ENCODE assay signal across 1 cellular context in the genomic region with DNA sequence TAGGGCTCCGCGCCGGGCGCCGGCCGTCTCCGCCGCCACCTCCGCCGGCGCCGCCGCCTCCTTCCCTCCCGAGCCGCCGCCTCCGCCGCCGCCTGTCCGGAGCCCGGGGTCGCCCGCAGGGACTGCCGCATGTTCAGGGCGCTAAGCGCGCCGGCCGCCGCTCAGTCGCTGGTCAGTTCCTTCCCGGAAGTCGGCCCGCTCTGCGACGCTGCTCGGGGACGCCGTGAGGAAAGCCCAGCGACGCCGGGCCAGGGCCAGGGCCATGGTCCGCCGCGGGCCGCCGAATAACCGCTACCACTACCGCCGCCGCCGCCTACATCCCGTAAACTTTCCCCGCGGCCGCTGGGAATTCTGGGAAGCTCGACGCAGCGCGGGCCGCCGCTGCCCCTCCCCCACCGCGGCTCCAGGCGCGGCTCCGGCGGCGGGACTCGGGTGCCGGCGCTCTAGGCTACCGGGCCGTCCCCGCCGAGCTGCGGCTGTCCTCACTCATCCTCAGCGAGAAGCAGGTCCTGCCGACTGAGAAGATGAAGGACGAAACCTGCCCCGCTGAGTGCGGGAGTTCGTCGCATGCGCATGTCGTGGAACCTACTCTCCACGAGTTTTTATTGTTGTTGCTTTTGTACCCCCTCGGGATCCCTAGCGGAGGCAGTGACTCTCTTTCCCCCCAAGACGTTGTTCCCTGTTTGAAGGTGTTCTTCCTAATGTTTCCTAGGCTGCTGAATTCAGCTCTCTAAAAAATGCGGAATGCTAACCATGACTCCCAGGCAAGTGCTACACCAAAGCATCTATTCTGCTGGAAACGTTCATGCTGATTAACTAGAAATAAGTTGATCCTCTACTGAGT.
TF ChIP-seq lines count a peak whose summit lies in the region.

A gene (minus strand): TSS at position 299 of the 844 bp plus-strand sequence. CDS start 339 bp downstream, outside the sequence.

TF ChIP-seq in HepG2, 621 proteins besides CTCF, POLR2A, EP300 and RAD21 (continued from another document and continues in another):
- no peak for TF ChIP-seq TRIM24 (CRISPR knock-in tag; IDR thresholded peaks at IDR 0.05)
- TF ChIP-seq KLF15 (CRISPR knock-in tag; IDR thresholded peaks at IDR 0.05; ENCODE audit: borderline replicate concordance): 0 out of 2 replicates have a peak, but pooled peaks have one; percentile 35
- 0 out of 2 replicates have a peak, but pooled peaks have one; percentile 45 for TF ChIP-seq ZNF614 (CRISPR knock-in tag; IDR thresholded peaks at IDR 0.05; ENCODE audit: borderline replicate concordance)
- peak; percentile 26; the same call in 1 of the 2 replicates for TF ChIP-seq ZFP1 (CRISPR knock-in tag; IDR thresholded peaks at IDR 0.05)
- TF ChIP-seq MEIS2 (CRISPR knock-in tag; IDR thresholded peaks at IDR 0.05): peak; percentile 86
- 0 out of 2 replicates have a peak, but pooled peaks have one; percentile 3 for TF ChIP-seq ZNF605 (CRISPR knock-in tag; IDR thresholded peaks at IDR 0.05)
- 0 out of 2 replicates have a peak, but pooled peaks have one; percentile 55 for TF ChIP-seq CHD2 (IDR thresholded peaks at IDR 0.05; ENCODE audit: low read depth, low read length)
- 0 out of 2 replicates have a peak, but pooled peaks have one; percentile 28 for TF ChIP-seq LCORL (IDR thresholded peaks at IDR 0.05)
- TF ChIP-seq LCORL (CRISPR knock-in tag; IDR thresholded peaks at IDR 0.05): no peak
- peak; percentile 67; the same call in 1 of the 2 replicates for TF ChIP-seq ZNF772 (CRISPR knock-in tag; IDR thresholded peaks at IDR 0.05)
- peak; percentile 71 for TF ChIP-seq ZFY (CRISPR knock-in tag; IDR thresholded peaks at IDR 0.05)
- peak; percentile 33; the same call in 1 of the 2 replicates for TF ChIP-seq FOSL2 (CRISPR knock-in tag; IDR thresholded peaks at IDR 0.05)
- TF ChIP-seq ZNF879 (CRISPR knock-in tag; IDR thresholded peaks at IDR 0.05): no peak
- TF ChIP-seq ATRX (CRISPR knock-in tag; IDR thresholded peaks at IDR 0.05; ENCODE audit: borderline replicate concordance): no peak
- peak; percentile 35; the same call in 1 of the 2 replicates for TF ChIP-seq TARDBP (CRISPR knock-in tag; IDR thresholded peaks at IDR 0.05)
- TF ChIP-seq GTF2F1 (IDR thresholded peaks at IDR 0.05; ENCODE audit: low read length): peak; percentile 87; the same call in 1 of the 2 replicates
- no peak for TF ChIP-seq ELF4 (CRISPR knock-in tag; IDR thresholded peaks at IDR 0.05; ENCODE audit: borderline replicate concordance)
- TF ChIP-seq TMF1 (CRISPR knock-in tag; IDR thresholded peaks at IDR 0.05; ENCODE audit: low read depth): peak; percentile 61; the same call in 1 of the 2 replicates
- 0 out of 2 replicates have a peak, but pooled peaks have one; percentile 42 for TF ChIP-seq CCDC6 (CRISPR knock-in tag; IDR thresholded peaks at IDR 0.05)
- no peak for TF ChIP-seq ZBTB20 (CRISPR knock-in tag; IDR thresholded peaks at IDR 0.05; ENCODE audit: borderline replicate concordance, low read depth)
- TF ChIP-seq JDP2 (CRISPR knock-in tag; IDR thresholded peaks at IDR 0.05; ENCODE audit: borderline replicate concordance): no peak
- TF ChIP-seq PITX1 (CRISPR knock-in tag; IDR thresholded peaks at IDR 0.05): peak; percentile 17; the same call in 1 of the 2 replicates
- TF ChIP-seq RXRB (CRISPR knock-in tag; IDR thresholded peaks at IDR 0.05; ENCODE audit: borderline replicate concordance): 0 out of 2 replicates have a peak, but pooled peaks have one; percentile 54
- peak; percentile 56; the same call in 1 of the 2 replicates for TF ChIP-seq KMT2B (CRISPR knock-in tag; IDR thresholded peaks at IDR 0.05)
- TF ChIP-seq HNRNPK (IDR thresholded peaks at IDR 0.05; ENCODE audit: low read depth, low read length, poor library complexity, severe bottlenecking): peak; percentile 38
- TF ChIP-seq YEATS2 (CRISPR knock-in tag; IDR thresholded peaks at IDR 0.05; ENCODE audit: borderline replicate concordance): peak; percentile 54
- 0 out of 2 replicates have a peak, but pooled peaks have one; percentile 18 for TF ChIP-seq ZNF343 (CRISPR knock-in tag; IDR thresholded peaks at IDR 0.05)
- peak; percentile 39; the same call in 1 of the 2 replicates for TF ChIP-seq ZNF773 (CRISPR knock-in tag; IDR thresholded peaks at IDR 0.05; ENCODE audit: borderline replicate concordance)
- peak; percentile 23; the same call in 1 of the 2 replicates for TF ChIP-seq ZNF782 (CRISPR knock-in tag; IDR thresholded peaks at IDR 0.05; ENCODE audit: borderline replicate concordance)
- TF ChIP-seq, protein P1, sequence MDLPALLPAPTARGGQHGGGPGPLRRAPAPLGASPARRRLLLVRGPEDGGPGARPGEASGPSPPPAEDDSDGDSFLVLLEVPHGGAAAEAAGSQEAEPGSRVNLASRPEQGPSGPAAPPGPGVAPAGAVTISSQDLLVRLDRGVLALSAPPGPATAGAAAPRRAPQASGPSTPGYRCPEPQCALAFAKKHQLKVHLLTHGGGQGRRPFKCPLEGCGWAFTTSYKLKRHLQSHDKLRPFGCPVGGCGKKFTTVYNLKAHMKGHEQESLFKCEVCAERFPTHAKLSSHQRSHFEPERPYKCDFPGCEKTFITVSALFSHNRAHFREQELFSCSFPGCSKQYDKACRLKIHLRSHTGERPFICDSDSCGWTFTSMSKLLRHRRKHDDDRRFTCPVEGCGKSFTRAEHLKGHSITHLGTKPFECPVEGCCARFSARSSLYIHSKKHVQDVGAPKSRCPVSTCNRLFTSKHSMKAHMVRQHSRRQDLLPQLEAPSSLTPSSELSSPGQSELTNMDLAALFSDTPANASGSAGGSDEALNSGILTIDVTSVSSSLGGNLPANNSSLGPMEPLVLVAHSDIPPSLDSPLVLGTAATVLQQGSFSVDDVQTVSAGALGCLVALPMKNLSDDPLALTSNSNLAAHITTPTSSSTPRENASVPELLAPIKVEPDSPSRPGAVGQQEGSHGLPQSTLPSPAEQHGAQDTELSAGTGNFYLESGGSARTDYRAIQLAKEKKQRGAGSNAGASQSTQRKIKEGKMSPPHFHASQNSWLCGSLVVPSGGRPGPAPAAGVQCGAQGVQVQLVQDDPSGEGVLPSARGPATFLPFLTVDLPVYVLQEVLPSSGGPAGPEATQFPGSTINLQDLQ (CRISPR knock-in tag; IDR thresholded peaks at IDR 0.05): peak; percentile 41; the same call in 1 of the 2 replicates
- 0 out of 2 replicates have a peak, but pooled peaks have one; percentile 36 for TF ChIP-seq IRF2 (CRISPR knock-in tag; IDR thresholded peaks at IDR 0.05)
- peak; percentile 66; the same call in 1 of the 2 replicates for TF ChIP-seq SRY (CRISPR knock-in tag; IDR thresholded peaks at IDR 0.05)
- TF ChIP-seq FOXO1 (CRISPR knock-in tag; IDR thresholded peaks at IDR 0.05): peak; percentile 61
- peak; percentile 78 for TF ChIP-seq ZNF225 (CRISPR knock-in tag; IDR thresholded peaks at IDR 0.05)
- TF ChIP-seq HOXA5 (CRISPR knock-in tag; IDR thresholded peaks at IDR 0.05): peak; percentile 42; the same call in 1 of the 2 replicates
- 0 out of 2 replicates have a peak, but pooled peaks have one; percentile 32 for TF ChIP-seq JUND (CRISPR knock-in tag; IDR thresholded peaks at IDR 0.05)
- TF ChIP-seq, protein P2, sequence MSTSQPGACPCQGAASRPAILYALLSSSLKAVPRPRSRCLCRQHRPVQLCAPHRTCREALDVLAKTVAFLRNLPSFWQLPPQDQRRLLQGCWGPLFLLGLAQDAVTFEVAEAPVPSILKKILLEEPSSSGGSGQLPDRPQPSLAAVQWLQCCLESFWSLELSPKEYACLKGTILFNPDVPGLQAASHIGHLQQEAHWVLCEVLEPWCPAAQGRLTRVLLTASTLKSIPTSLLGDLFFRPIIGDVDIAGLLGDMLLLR (CRISPR knock-in tag; IDR thresholded peaks at IDR 0.05): peak; percentile 88; the same call in 1 of the 2 replicates
- peak; percentile 93 for TF ChIP-seq ZNF34 (CRISPR knock-in tag; IDR thresholded peaks at IDR 0.05; ENCODE audit: borderline replicate concordance)
- TF ChIP-seq EED (CRISPR knock-in tag; IDR thresholded peaks at IDR 0.05): 0 out of 2 replicates have a peak, but pooled peaks have one; percentile 42
- TF ChIP-seq, protein P3, sequence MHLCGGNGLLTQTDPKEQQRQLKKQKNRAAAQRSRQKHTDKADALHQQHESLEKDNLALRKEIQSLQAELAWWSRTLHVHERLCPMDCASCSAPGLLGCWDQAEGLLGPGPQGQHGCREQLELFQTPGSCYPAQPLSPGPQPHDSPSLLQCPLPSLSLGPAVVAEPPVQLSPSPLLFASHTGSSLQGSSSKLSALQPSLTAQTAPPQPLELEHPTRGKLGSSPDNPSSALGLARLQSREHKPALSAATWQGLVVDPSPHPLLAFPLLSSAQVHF (CRISPR knock-in tag; IDR thresholded peaks at IDR 0.05): 0 out of 2 replicates have a peak, but pooled peaks have one; percentile 25
- TF ChIP-seq, protein P4, sequence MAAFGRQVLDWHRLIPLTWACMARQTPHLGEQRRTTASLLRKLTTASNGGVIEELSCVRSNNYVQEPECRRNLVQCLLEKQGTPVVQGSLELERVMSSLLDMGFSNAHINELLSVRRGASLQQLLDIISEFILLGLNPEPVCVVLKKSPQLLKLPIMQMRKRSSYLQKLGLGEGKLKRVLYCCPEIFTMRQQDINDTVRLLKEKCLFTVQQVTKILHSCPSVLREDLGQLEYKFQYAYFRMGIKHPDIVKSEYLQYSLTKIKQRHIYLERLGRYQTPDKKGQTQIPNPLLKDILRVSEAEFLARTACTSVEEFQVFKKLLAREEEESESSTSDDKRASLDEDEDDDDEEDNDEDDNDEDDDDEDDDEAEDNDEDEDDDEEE (CRISPR knock-in tag; IDR thresholded peaks at IDR 0.05): peak; percentile 52; the same call in 1 of the 2 replicates
- peak; percentile 88; the same call in 1 of the 2 replicates for TF ChIP-seq ZNF44 (CRISPR knock-in tag; IDR thresholded peaks at IDR 0.05)
- TF ChIP-seq, protein P5, sequence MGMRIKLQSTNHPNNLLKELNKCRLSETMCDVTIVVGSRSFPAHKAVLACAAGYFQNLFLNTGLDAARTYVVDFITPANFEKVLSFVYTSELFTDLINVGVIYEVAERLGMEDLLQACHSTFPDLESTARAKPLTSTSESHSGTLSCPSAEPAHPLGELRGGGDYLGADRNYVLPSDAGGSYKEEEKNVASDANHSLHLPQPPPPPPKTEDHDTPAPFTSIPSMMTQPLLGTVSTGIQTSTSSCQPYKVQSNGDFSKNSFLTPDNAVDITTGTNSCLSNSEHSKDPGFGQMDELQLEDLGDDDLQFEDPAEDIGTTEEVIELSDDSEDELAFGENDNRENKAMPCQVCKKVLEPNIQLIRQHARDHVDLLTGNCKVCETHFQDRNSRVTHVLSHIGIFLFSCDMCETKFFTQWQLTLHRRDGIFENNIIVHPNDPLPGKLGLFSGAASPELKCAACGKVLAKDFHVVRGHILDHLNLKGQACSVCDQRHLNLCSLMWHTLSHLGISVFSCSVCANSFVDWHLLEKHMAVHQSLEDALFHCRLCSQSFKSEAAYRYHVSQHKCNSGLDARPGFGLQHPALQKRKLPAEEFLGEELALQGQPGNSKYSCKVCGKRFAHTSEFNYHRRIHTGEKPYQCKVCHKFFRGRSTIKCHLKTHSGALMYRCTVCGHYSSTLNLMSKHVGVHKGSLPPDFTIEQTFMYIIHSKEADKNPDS (CRISPR knock-in tag; IDR thresholded peaks at IDR 0.05): no peak; the same call in 1 of the 2 replicates
- 0 out of 2 replicates have a peak, but pooled peaks have one; percentile 18 for TF ChIP-seq ZNF441 (CRISPR knock-in tag; IDR thresholded peaks at IDR 0.05; ENCODE audit: borderline replicate concordance)
- peak; percentile 79 for TF ChIP-seq ZFX (CRISPR knock-in tag; IDR thresholded peaks at IDR 0.05; ENCODE audit: low read depth)
- no peak for TF ChIP-seq MAZ (IDR thresholded peaks at IDR 0.05; ENCODE audit: borderline replicate concordance, low read depth, low read length)
- TF ChIP-seq MAZ (CRISPR knock-in tag; IDR thresholded peaks at IDR 0.05; ENCODE audit: low read depth): no peak; the same call in 1 of the 2 replicates
- TF ChIP-seq, protein P6, sequence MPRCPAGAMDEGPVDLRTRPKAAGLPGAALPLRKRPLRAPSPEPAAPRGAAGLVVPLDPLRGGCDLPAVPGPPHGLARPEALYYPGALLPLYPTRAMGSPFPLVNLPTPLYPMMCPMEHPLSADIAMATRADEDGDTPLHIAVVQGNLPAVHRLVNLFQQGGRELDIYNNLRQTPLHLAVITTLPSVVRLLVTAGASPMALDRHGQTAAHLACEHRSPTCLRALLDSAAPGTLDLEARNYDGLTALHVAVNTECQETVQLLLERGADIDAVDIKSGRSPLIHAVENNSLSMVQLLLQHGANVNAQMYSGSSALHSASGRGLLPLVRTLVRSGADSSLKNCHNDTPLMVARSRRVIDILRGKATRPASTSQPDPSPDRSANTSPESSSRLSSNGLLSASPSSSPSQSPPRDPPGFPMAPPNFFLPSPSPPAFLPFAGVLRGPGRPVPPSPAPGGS (CRISPR knock-in tag; IDR thresholded peaks at IDR 0.05): peak; percentile 87; the same call in 1 of the 2 replicates
- TF ChIP-seq ETV5 (CRISPR knock-in tag; IDR thresholded peaks at IDR 0.05; ENCODE audit: borderline replicate concordance): peak; percentile 20; the same call in 1 of the 2 replicates
- peak; percentile 76; the same call in 1 of the 2 replicates for TF ChIP-seq ZNF556 (CRISPR knock-in tag; IDR thresholded peaks at IDR 0.05; ENCODE audit: borderline replicate concordance)
- no peak for TF ChIP-seq THYN1 (CRISPR knock-in tag; IDR thresholded peaks at IDR 0.05; ENCODE audit: borderline replicate concordance, low read depth)
- TF ChIP-seq, protein P7, sequence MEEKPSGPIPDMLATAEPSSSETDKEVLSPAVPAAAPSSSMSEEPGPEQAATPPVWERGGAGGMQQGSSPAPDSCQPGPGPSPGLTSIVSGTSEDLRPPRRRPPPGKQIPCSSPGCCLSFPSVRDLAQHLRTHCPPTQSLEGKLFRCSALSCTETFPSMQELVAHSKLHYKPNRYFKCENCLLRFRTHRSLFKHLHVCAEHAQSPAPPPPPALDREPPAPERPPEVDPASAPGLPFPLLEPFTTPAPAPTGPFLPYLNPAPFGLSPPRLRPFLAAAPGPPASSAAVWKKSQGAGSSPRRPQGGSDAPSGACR (CRISPR knock-in tag; IDR thresholded peaks at IDR 0.05): peak; percentile 66; the same call in 1 of the 2 replicates
- 0 out of 2 replicates have a peak, but pooled peaks have one; percentile 43 for TF ChIP-seq ZNF274 (CRISPR knock-in tag; IDR thresholded peaks at IDR 0.05)
- TF ChIP-seq, protein P8, sequence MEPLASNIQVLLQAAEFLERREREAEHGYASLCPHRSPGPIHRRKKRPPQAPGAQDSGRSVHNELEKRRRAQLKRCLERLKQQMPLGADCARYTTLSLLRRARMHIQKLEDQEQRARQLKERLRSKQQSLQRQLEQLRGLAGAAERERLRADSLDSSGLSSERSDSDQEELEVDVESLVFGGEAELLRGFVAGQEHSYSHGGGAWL (CRISPR knock-in tag; IDR thresholded peaks at IDR 0.05): peak; percentile 72; the same call in 1 of the 2 replicates
- TF ChIP-seq, protein P9, sequence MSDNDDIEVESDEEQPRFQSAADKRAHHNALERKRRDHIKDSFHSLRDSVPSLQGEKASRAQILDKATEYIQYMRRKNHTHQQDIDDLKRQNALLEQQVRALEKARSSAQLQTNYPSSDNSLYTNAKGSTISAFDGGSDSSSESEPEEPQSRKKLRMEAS (IDR thresholded peaks at IDR 0.05): peak; percentile 64
- TF ChIP-seq PPARG (CRISPR knock-in tag; conservative IDR thresholded peaks at IDR 0.05): 0 out of 2 replicates have a peak, but pooled peaks have one; percentile 26
